ENCODE assay signal across 1 cellular context in the genomic region with DNA sequence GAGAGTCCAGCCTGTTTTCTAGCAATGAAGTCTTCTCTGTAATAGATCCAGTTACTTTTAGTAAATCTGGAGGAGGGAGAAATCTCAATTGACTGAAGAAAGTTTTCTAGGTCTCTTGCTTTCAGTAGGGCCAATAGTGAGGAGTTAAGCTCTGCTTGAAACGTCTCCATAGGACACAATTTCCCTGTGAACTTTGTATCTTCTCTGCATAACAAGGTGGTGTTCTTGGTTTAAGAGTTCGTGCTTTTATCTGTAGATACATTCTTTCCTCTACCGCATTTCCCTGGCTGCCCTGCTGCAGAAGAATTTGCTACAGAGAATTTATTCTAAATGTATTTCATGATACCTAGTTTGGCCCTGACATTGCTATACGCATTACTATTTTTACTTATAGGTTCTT.
TF ChIP-seq lines count a peak whose summit lies in the region.

No MANE protein-coding gene starts in this region.

TF ChIP-seq in WTC11, 78 proteins besides CTCF, POLR2A, EP300 and RAD21 (continued from another document):
- no peak for TF ChIP-seq NFYB (CRISPR knock-in tag; conservative IDR thresholded peaks at IDR 0.05; ENCODE audit: low read depth)
- TF ChIP-seq, protein P1, sequence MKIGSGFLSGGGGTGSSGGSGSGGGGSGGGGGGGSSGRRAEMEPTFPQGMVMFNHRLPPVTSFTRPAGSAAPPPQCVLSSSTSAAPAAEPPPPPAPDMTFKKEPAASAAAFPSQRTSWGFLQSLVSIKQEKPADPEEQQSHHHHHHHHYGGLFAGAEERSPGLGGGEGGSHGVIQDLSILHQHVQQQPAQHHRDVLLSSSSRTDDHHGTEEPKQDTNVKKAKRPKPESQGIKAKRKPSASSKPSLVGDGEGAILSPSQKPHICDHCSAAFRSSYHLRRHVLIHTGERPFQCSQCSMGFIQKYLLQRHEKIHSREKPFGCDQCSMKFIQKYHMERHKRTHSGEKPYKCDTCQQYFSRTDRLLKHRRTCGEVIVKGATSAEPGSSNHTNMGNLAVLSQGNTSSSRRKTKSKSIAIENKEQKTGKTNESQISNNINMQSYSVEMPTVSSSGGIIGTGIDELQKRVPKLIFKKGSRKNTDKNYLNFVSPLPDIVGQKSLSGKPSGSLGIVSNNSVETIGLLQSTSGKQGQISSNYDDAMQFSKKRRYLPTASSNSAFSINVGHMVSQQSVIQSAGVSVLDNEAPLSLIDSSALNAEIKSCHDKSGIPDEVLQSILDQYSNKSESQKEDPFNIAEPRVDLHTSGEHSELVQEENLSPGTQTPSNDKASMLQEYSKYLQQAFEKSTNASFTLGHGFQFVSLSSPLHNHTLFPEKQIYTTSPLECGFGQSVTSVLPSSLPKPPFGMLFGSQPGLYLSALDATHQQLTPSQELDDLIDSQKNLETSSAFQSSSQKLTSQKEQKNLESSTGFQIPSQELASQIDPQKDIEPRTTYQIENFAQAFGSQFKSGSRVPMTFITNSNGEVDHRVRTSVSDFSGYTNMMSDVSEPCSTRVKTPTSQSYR (CRISPR knock-in tag; IDR thresholded peaks at IDR 0.05) = no peak
- no peak for TF ChIP-seq RORB (CRISPR knock-in tag; IDR thresholded peaks at IDR 0.05)
- no peak for TF ChIP-seq PRRX2 (CRISPR knock-in tag; IDR thresholded peaks at IDR 0.05)
- TF ChIP-seq, protein P2, sequence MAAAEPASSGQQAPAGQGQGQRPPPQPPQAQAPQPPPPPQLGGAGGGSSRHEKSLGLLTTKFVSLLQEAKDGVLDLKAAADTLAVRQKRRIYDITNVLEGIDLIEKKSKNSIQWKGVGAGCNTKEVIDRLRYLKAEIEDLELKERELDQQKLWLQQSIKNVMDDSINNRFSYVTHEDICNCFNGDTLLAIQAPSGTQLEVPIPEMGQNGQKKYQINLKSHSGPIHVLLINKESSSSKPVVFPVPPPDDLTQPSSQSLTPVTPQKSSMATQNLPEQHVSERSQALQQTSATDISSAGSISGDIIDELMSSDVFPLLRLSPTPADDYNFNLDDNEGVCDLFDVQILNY (CRISPR knock-in tag; IDR thresholded peaks at IDR 0.05) = no peak
- TF ChIP-seq, protein P3, sequence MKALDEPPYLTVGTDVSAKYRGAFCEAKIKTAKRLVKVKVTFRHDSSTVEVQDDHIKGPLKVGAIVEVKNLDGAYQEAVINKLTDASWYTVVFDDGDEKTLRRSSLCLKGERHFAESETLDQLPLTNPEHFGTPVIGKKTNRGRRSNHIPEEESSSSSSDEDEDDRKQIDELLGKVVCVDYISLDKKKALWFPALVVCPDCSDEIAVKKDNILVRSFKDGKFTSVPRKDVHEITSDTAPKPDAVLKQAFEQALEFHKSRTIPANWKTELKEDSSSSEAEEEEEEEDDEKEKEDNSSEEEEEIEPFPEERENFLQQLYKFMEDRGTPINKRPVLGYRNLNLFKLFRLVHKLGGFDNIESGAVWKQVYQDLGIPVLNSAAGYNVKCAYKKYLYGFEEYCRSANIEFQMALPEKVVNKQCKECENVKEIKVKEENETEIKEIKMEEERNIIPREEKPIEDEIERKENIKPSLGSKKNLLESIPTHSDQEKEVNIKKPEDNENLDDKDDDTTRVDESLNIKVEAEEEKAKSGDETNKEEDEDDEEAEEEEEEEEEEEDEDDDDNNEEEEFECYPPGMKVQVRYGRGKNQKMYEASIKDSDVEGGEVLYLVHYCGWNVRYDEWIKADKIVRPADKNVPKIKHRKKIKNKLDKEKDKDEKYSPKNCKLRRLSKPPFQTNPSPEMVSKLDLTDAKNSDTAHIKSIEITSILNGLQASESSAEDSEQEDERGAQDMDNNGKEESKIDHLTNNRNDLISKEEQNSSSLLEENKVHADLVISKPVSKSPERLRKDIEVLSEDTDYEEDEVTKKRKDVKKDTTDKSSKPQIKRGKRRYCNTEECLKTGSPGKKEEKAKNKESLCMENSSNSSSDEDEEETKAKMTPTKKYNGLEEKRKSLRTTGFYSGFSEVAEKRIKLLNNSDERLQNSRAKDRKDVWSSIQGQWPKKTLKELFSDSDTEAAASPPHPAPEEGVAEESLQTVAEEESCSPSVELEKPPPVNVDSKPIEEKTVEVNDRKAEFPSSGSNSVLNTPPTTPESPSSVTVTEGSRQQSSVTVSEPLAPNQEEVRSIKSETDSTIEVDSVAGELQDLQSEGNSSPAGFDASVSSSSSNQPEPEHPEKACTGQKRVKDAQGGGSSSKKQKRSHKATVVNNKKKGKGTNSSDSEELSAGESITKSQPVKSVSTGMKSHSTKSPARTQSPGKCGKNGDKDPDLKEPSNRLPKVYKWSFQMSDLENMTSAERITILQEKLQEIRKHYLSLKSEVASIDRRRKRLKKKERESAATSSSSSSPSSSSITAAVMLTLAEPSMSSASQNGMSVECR (CRISPR knock-in tag; IDR thresholded peaks at IDR 0.05; ENCODE audit: borderline replicate concordance) = no peak
